Comparison of ENCODE assay signal across 22 cellular contexts in the genomic region with DNA sequence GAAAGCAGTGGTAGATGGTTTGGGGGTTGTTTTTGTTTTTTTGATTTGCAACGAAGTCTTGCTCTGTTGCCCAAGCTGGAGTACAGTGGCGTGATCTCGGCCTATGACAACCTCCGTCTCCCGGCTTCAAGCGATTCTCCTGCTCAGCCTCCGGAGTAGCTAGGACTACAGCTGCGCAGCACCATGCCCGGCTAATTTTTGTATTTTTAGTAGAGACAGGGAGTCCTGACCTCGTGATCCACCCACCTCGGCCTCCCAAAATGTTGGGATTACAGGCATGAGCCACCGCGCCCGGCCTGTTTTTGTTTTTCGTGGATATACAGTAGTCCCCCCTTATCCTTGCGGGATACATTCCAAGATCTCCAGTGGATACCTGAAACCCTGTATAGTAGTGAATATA. TPM values are rescaled to one million over a fixed set of nuclear protein-coding genes. Genes with fewer than 3 reads are reported as not detected.
DNase-seq lines count a peak whose midpoint lies in the region; ATAC-seq and TF ChIP-seq lines count a peak whose summit lies in the region.
"Had no signal": no experiment of that assay in that cellular context is flagged by ENCODE, and none has a peak within 500 bp of the region (broad histone marks: within the 10 kb centered on the region; RNA-seq: fewer than 3 reads in every experiment).

No MANE protein-coding gene starts in this region.

- peak overlapping the region; percentile 22 for H3K27ac Mint-ChIP-seq in stimulated activated naive CD8-positive, alpha-beta T cell treated with anti-CD3 and anti-CD28 coated beads, Interleukin-15, Interleukin-2, amounts not matched to agents 100 ng/mL and 50 ng/mL, for 24 hours
- no peak overlapping the region for H3K27ac Mint-ChIP-seq in stimulated activated naive CD8-positive, alpha-beta T cell treated with anti-CD3 and anti-CD28 coated beads, Interleukin-15, amount 100 ng/mL, for 72 hours
- H3K27ac Mint-ChIP-seq in T-cell, result no peak overlapping the region
- H3K27ac Mint-ChIP-seq in naive thymus-derived CD8-positive, alpha-beta T cell, result peak overlapping the region in 8 of 10 donors; percentile 6 to 84 (median 44)
- H3K27ac Mint-ChIP-seq: activated CD4-positive, alpha-beta memory T cell treated with anti-CD3 and anti-CD28 coated beads, Interleukin-2, amount 10 ng/mL, durations not matched to agents 7 days and 5 days; T-helper 1 cell treated with Interleukin-12 subunit alpha and Interleukin-12 subunit beta and Interleukin-4 antibody, amounts not matched to agents 30 μg/mL and 1 μg/mL, for 36 hours had no signal

- H3K4me1 Mint-ChIP-seq in stimulated activated naive CD8-positive, alpha-beta T cell treated with anti-CD3 and anti-CD28 coated beads, Interleukin-15, Interleukin-2, amounts not matched to agents 100 ng/mL and 50 ng/mL, for 24 hours (ENCODE audit: low read depth), result peaks cover 83% of the 10 kb centered on the region
- peaks cover 76% of the 10 kb centered on the region for H3K4me1 Mint-ChIP-seq in stimulated activated naive CD8-positive, alpha-beta T cell treated with anti-CD3 and anti-CD28 coated beads, Interleukin-15, amount 100 ng/mL, for 72 hours
- peaks cover 90 to 91% (median 90%) of the 10 kb centered on the region in 3 donors for H3K4me1 Mint-ChIP-seq in T-cell
- peaks cover 38 to 91% (median 84%) of the 10 kb centered on the region in 4 donors for H3K4me1 Mint-ChIP-seq in naive thymus-derived CD8-positive, alpha-beta T cell

- no peaks in the 10 kb centered on the region for H3K27me3 Mint-ChIP-seq in stimulated activated naive CD8-positive, alpha-beta T cell treated with anti-CD3 and anti-CD28 coated beads, Interleukin-15, Interleukin-2, amounts not matched to agents 100 ng/mL and 50 ng/mL, for 24 hours
- H3K27me3 Mint-ChIP-seq in stimulated activated naive CD8-positive, alpha-beta T cell treated with anti-CD3 and anti-CD28 coated beads, Interleukin-15, amount 100 ng/mL, for 72 hours, result no peaks in the 10 kb centered on the region
- H3K27me3 Mint-ChIP-seq in T-cell, result no peaks in the 10 kb centered on the region
- no peaks in the 10 kb centered on the region for H3K27me3 Mint-ChIP-seq in naive thymus-derived CD8-positive, alpha-beta T cell
- H3K27me3 Mint-ChIP-seq: activated CD4-positive, alpha-beta memory T cell treated with anti-CD3 and anti-CD28 coated beads, Interleukin-2, amount 10 ng/mL, durations not matched to agents 7 days and 5 days had no signal

- H3K27ac ChIP-seq in transverse colon, result no peak overlapping the region
- H3K27ac ChIP-seq: BLaER1 treated with 17β-estradiol and CSF1 and Interleukin-3, amounts not matched to agents 10 nM and 100 nM; SJCRH30 had no signal

- ATAC-seq in stimulated activated naive CD8-positive, alpha-beta T cell treated with anti-CD3 and anti-CD28 coated beads, Interleukin-15, amount 100 ng/mL, for 72 hours, result no peak
- no peak for ATAC-seq in T-cell (replicated peaks in 1 of 4)
- no peak for ATAC-seq in naive thymus-derived CD8-positive, alpha-beta T cell
- ATAC-seq: esophagus mucosa, HCT116, left colon had no signal

- POLR2A ChIA-PET in T-cell (lab: Charles Lee), result no interaction called here
- POLR2A ChIA-PET in naive thymus-derived CD8-positive, alpha-beta T cell (lab: Charles Lee), result no interaction called here

- H3K9me3 ChIP-seq in transverse colon, result no peaks in the 10 kb centered on the region
- H3K9me3 ChIP-seq: BLaER1 treated with 17β-estradiol and CSF1 and Interleukin-3, amounts not matched to agents 10 nM and 100 nM; SJCRH30 had no signal

- no peak overlapping the region for H3K4me3 Mint-ChIP-seq in stimulated activated naive CD8-positive, alpha-beta T cell treated with anti-CD3 and anti-CD28 coated beads, Interleukin-15, Interleukin-2, amounts not matched to agents 100 ng/mL and 50 ng/mL, for 24 hours
- H3K4me3 Mint-ChIP-seq in stimulated activated naive CD8-positive, alpha-beta T cell treated with anti-CD3 and anti-CD28 coated beads, Interleukin-15, amount 100 ng/mL, for 72 hours, result no peak overlapping the region
- peak overlapping the region; percentile 11 to 50 (median 38) for H3K4me3 Mint-ChIP-seq in T-cell
- peak overlapping the region in 9 of 10 donors; percentile 7 to 55 (median 38) for H3K4me3 Mint-ChIP-seq in naive thymus-derived CD8-positive, alpha-beta T cell
- H3K4me3 Mint-ChIP-seq: activated CD4-positive, alpha-beta memory T cell treated with anti-CD3 and anti-CD28 coated beads, Interleukin-2, amount 10 ng/mL, durations not matched to agents 7 days and 5 days; T-helper 1 cell treated with Interleukin-12 subunit alpha and Interleukin-12 subunit beta and Interleukin-4 antibody, amounts not matched to agents 30 μg/mL and 1 μg/mL, for 36 hours had no signal

- no peaks in the 10 kb centered on the region for H3K27me3 ChIP-seq in transverse colon
- H3K27me3 ChIP-seq: BLaER1 treated with 17β-estradiol and CSF1 and Interleukin-3, amounts not matched to agents 10 nM and 100 nM; SJCRH30 had no signal

- DNase-seq in stimulated activated naive CD8-positive, alpha-beta T cell treated with anti-CD3 and anti-CD28 coated beads, Interleukin-15, amount 100 ng/mL, for 72 hours, result no peak
- no peak for DNase-seq in T-cell
- DNase-seq in naive thymus-derived CD8-positive, alpha-beta T cell, result no peak
- no peak for DNase-seq in transverse colon
- no peak for DNase-seq in superior temporal gyrus (ENCODE audit: extremely low spot score)
- DNase-seq in Ammon's horn (ENCODE audit: low spot score), result no peak
- DNase-seq: ACHN; activated CD4-positive, alpha-beta memory T cell treated with anti-CD3 and anti-CD28 coated beads, Interleukin-2, amount 10 ng/mL, durations not matched to agents 7 days and 5 days; activated CD4-positive, alpha-beta T cell treated with anti-CD3 and anti-CD28 coated beads for 1 hour; foreskin fibroblast; Karpas-422; left colon; NCI-H1436 treated with DMSO at 0.1 percent for 48 hours; NCI-H82; SJCRH30; stimulated activated naive CD4-positive, alpha-beta T cell treated with Interleukin-2 at 50 U/mL for 16 hours had no signal

- in situ Hi-C loops in transverse colon (cut with MboI; ENCODE audit: low pct_ligation_motif_present in 1 of 4, low pct_unique_long_range_greater_than_20kb in 1 of 4, low sequenced_read_pairs in 3 of 4), result loop anchor here in 1 of 4 donors (10.0 kb wide), 1 partner anchor 144 kb away; a partner anchor contains a TSS

- 85 to 86% methylated on average over 5 to 16 of the region's 16 CpGs for WGBS in transverse colon (ENCODE audit: low coverage in 1 of 2), 2 donors

- H3K36me3 ChIP-seq in transverse colon, result no peaks in the 10 kb centered on the region

- H3K36me3 Mint-ChIP-seq in stimulated activated naive CD8-positive, alpha-beta T cell treated with anti-CD3 and anti-CD28 coated beads, Interleukin-15, Interleukin-2, amounts not matched to agents 100 ng/mL and 50 ng/mL, for 24 hours (ENCODE audit: low read depth), result peaks cover 53% of the 10 kb centered on the region
- peaks cover 24% of the 10 kb centered on the region for H3K36me3 Mint-ChIP-seq in T-cell
- H3K36me3 Mint-ChIP-seq in naive thymus-derived CD8-positive, alpha-beta T cell, result peaks cover 0 to 51% (median 0%) of the 10 kb centered on the region in 3 donors

- H3K9me3 Mint-ChIP-seq in stimulated activated naive CD8-positive, alpha-beta T cell treated with anti-CD3 and anti-CD28 coated beads, Interleukin-15, Interleukin-2, amounts not matched to agents 100 ng/mL and 50 ng/mL, for 24 hours, result no peaks in the 10 kb centered on the region
- peaks cover 0 to 6% of the 10 kb centered on the region in 2 donors for H3K9me3 Mint-ChIP-seq in stimulated activated naive CD8-positive, alpha-beta T cell treated with anti-CD3 and anti-CD28 coated beads, Interleukin-15, amount 100 ng/mL, for 72 hours
- no peaks in the 10 kb centered on the region for H3K9me3 Mint-ChIP-seq in T-cell
- peaks cover 0 to 3% (median 0%) of the 10 kb centered on the region in 9 donors for H3K9me3 Mint-ChIP-seq in naive thymus-derived CD8-positive, alpha-beta T cell
- H3K9me3 Mint-ChIP-seq: activated CD4-positive, alpha-beta memory T cell treated with anti-CD3 and anti-CD28 coated beads, Interleukin-2, amount 10 ng/mL, durations not matched to agents 7 days and 5 days; T-helper 1 cell treated with Interleukin-12 subunit alpha and Interleukin-12 subunit beta and Interleukin-4 antibody, amounts not matched to agents 30 μg/mL and 1 μg/mL, for 36 hours had no signal

- CTCF ChIA-PET in T-cell (lab: Charles Lee), result interaction anchor here in 1 of 2 donors (1.0 kb wide), 2 partner anchors 11 to 16 kb away, joined by 5 to 7 read pairs; no protein-coding TSS in a partner anchor

- H3K4me1 ChIP-seq in transverse colon, result peaks cover 11 to 83% (median 45%) of the 10 kb centered on the region in 4 donors
- H3K4me1 ChIP-seq: SJCRH30 had no signal

- no peak for TF ChIP-seq EP300 in transverse colon (IDR thresholded peaks at IDR 0.05; ENCODE audit: low read depth)

- intact Hi-C loops in transverse colon (cut with DNase I; ENCODE audit: low total_unique reads), result no loop called here

- H3K4me3 ChIP-seq in transverse colon, result no peak overlapping the region
- H3K4me3 ChIP-seq: BLaER1 treated with 17β-estradiol and CSF1 and Interleukin-3, amounts not matched to agents 10 nM and 100 nM; GM12878; SJCRH30 had no signal

- TF ChIP-seq CTCF in transverse colon (IDR thresholded peaks at IDR 0.05), result no peak

- TF ChIP-seq POLR2A in transverse colon (IDR thresholded peaks at IDR 0.05), result no peak

RNA-seq across cellular contexts. Expression of a gene that starts 6.6 kb away (rescaled TPM):
- total RNA-seq in T-cell, result 100 to 1,000 TPM in 3 of 5 donors, 10 to 100 TPM in 2; 97.6 to 161 (median 101) TPM
- 100 to 1,000 TPM; 106 to 116 TPM for total RNA-seq in naive thymus-derived CD8-positive, alpha-beta T cell
- 10 to 100 TPM in 1 of 3 donors, 1 to 10 TPM in 2; 8.3 to 20.3 (median 8.5) TPM for polyA plus RNA-seq in naive thymus-derived CD8-positive, alpha-beta T cell
- total RNA-seq in transverse colon, result 100 to 1,000 TPM in 1 of 4 donors, 10 to 100 TPM in 3; 80.6 to 119 (median 91.6) TPM

Comparison
In these comparisons a context has a peak if more than half of its experiments do, and no peak if none do; other contexts are left out.
1. H3K27ac Mint-ChIP-seq: peak in stimulated activated naive CD8-positive, alpha-beta T cell treated with anti-CD3 and anti-CD28 coated beads, Interleukin-15, Interleukin-2, amounts not matched to agents 100 ng/mL and 50 ng/mL, for 24 hours (single experiment) and naive thymus-derived CD8-positive, alpha-beta T cell (8 of 10); none in stimulated activated naive CD8-positive, alpha-beta T cell treated with anti-CD3 and anti-CD28 coated beads, Interleukin-15, amount 100 ng/mL, for 72 hours (0 of 2) and T-cell (0 of 2).
2. H3K4me3 Mint-ChIP-seq: peak in T-cell (3 of 3) and naive thymus-derived CD8-positive, alpha-beta T cell (9 of 10); none in stimulated activated naive CD8-positive, alpha-beta T cell treated with anti-CD3 and anti-CD28 coated beads, Interleukin-15, Interleukin-2, amounts not matched to agents 100 ng/mL and 50 ng/mL, for 24 hours (single experiment) and stimulated activated naive CD8-positive, alpha-beta T cell treated with anti-CD3 and anti-CD28 coated beads, Interleukin-15, amount 100 ng/mL, for 72 hours (0 of 2).